Comparison of ENCODE assay signal across 19 cellular contexts in genomic region chr4:80049813-80050534, GRCh38. TPM values are rescaled to one million over a fixed set of nuclear protein-coding genes. Genes with fewer than 3 reads are reported as not detected.
DNase-seq lines count a peak whose midpoint lies in the region; ATAC-seq, FAIRE-seq and TF ChIP-seq lines count a peak whose summit lies in the region.
"Had no signal": no experiment of that assay in that cellular context is flagged by ENCODE, and none has a peak within 500 bp of the region (broad histone marks: within the 10 kb centered on the region; RNA-seq: fewer than 3 reads in every experiment).

No MANE protein-coding gene starts in this region.

- peaks cover 0 to 12% of the 10 kb centered on the region in 2 donors for H3K36me3 ChIP-seq in adrenal gland (replicated peaks in 1 of 2)
- peaks cover 0 to 25% of the 10 kb centered on the region in 2 donors for H3K36me3 ChIP-seq in left lung
- no peaks in the 10 kb centered on the region for H3K36me3 ChIP-seq in skeletal muscle tissue (ENCODE audit: control insufficient read depth in 3 of 3, insufficient read depth in 3 of 3, low read length in 3 of 3)
- no peaks in the 10 kb centered on the region for H3K36me3 ChIP-seq in OCI-LY7 (ENCODE audit: insufficient read depth, low read length)

- no peak for TF ChIP-seq POLR2A in adrenal gland (IDR thresholded peaks at IDR 0.05)

- no peak overlapping the region for H3K4me3 ChIP-seq in adrenal gland
- H3K4me3 ChIP-seq in left lung: no peak overlapping the region
- no peak overlapping the region for H3K4me3 ChIP-seq in skeletal muscle tissue (ENCODE audit: low read length in 3 of 3)
- H3K4me3 ChIP-seq in OCI-LY7 (ENCODE audit: low read depth, low read length, poor library complexity, severe bottlenecking): no peak overlapping the region
- H3K4me3 ChIP-seq: spleen had no signal

- H3K9me2 ChIP-seq in OCI-LY7 (ENCODE audit: insufficient read depth, low read length): no peaks in the 10 kb centered on the region

- H3K27ac ChIP-seq in adrenal gland (peak overlapping the region in 3 of 5 donors; percentile 27 to 49 (median 41)), left lung (no peak overlapping the region), skeletal muscle tissue (ENCODE audit: low read depth, low read length) (peak overlapping the region; percentile 46), OCI-LY7 (ENCODE audit: low read depth, low read length, poor library complexity, severe bottlenecking) (no peak overlapping the region)
- H3K27ac ChIP-seq: brain microvascular endothelial cell, HL-60, parathyroid adenoma, spleen had no signal

- no peak overlapping the region for H3K4me2 ChIP-seq in OCI-LY7 (ENCODE audit: low read length)

- POLR2A ChIA-PET in OCI-LY7 (lab: Charles Lee): interaction anchor here (0.7 kb wide), 1 partner anchor 10 kb away, joined by 4 read pairs; no protein-coding TSS in a partner anchor

- H3K79me2 ChIP-seq in OCI-LY7 (ENCODE audit: insufficient read depth, low read depth, low read length): no peaks in the 10 kb centered on the region
- H3K79me2 ChIP-seq: parathyroid adenoma had no signal

- TF ChIP-seq CTCF in adrenal gland (IDR thresholded peaks at IDR 0.05) (no peak), left lung (IDR thresholded peaks at IDR 0.05) (no peak), OCI-LY7 (conservative IDR thresholded peaks at IDR 0.05; ENCODE audit: low read length) (no peak)

- H3K4me1 ChIP-seq in adrenal gland (replicated peaks in 1 of 2) (peaks cover 15 to 30% of the 10 kb centered on the region in 2 donors), left lung (peaks cover 0 to 9% of the 10 kb centered on the region in 2 donors), skeletal muscle tissue (ENCODE audit: control insufficient read depth in 3 of 3, insufficient read depth in 3 of 3, low read length in 3 of 3) (no peaks in the 10 kb centered on the region), OCI-LY7 (ENCODE audit: insufficient read depth, low read length, poor library complexity, severe bottlenecking) (no peaks in the 10 kb centered on the region)
- H3K4me1 ChIP-seq: parathyroid adenoma had no signal

- H3K27me3 ChIP-seq in adrenal gland: no peaks in the 10 kb centered on the region
- H3K27me3 ChIP-seq in left lung: no peaks in the 10 kb centered on the region
- no peaks in the 10 kb centered on the region for H3K27me3 ChIP-seq in skeletal muscle tissue (ENCODE audit: control insufficient read depth in 3 of 3, insufficient read depth in 3 of 3, low read length in 3 of 3)
- H3K27me3 ChIP-seq: brain microvascular endothelial cell, spleen had no signal

- peak; percentile 18 for FAIRE-seq in GM18507 (lab: Jason Lieb, UNC)

- peak; percentile 62 for ATAC-seq in left lung
- ATAC-seq: activated CD4-positive, alpha-beta T cell treated with anti-CD3 and anti-CD28 coated beads for 36 hours; activated CD8-positive, alpha-beta memory T cell treated with anti-CD3 and anti-CD28 coated beads, Interleukin-2, amount 10 ng/mL, durations not matched to agents 7 days and 5 days had no signal

- DNase-seq in GM18507 (ENCODE audit: extremely low spot score, insufficient read length, low read depth) (no peak), adrenal gland (no peak), left lung (no peak), NCI-H526 (lab: John Stamatoyannopoulos, UW) (no peak), OCI-LY7 (ENCODE audit: low spot score) (no peak), activated gamma-delta T cell treated with Interleukin-2 at 50 U/mL for 16 hours (no peak), H4 (ENCODE audit: low spot score) (no peak)
- DNase-seq: activated CD4-positive, alpha-beta T cell treated with anti-CD3 and anti-CD28 coated beads for 36 hours; activated CD8-positive, alpha-beta memory T cell treated with anti-CD3 and anti-CD28 coated beads, Interleukin-2, amount 10 ng/mL, durations not matched to agents 7 days and 5 days; activated naive CD8-positive, alpha-beta T cell treated with anti-CD3 and anti-CD28 coated beads, Interleukin-2, amount 10 ng/mL, durations not matched to agents 7 days and 5 days; brain microvascular endothelial cell; DND-41; left cardiac atrium; NCI-H187 treated with DMSO at 0.1 percent for 48 hours; NK-92 treated with Interleukin-12 subunit alpha and Interleukin-12 subunit beta, amount 100 ng/mL, for 24 hours; spleen had no signal

- no TSS peak for BruUV-seq in OCI-LY7 (replicated peaks; lab: Mats Ljungman, UMichigan)

- intact Hi-C loops in adrenal gland (cut with DNase I): no loop called here
- intact Hi-C loops in left lung (cut with DNase I): no loop called here
- intact Hi-C loops in OCI-LY7 (cut with micrococcal nuclease; ENCODE audit: unreplicated experiment): no loop called here

- H4K20me1 ChIP-seq in OCI-LY7 (ENCODE audit: insufficient read depth, low read length): no peaks in the 10 kb centered on the region

- H3K9me3 ChIP-seq in adrenal gland (replicated peaks in 1 of 3) (peaks cover 0 to 9% (median 0%) of the 10 kb centered on the region in 3 donors), left lung (no peaks in the 10 kb centered on the region), skeletal muscle tissue (ENCODE audit: control insufficient read depth in 3 of 3, low read length in 3 of 3) (no peaks in the 10 kb centered on the region), OCI-LY7 (ENCODE audit: low read length) (no peaks in the 10 kb centered on the region)
- H3K9me3 ChIP-seq: spleen had no signal

- H2AFZ ChIP-seq in OCI-LY7 (ENCODE audit: low read length): no peak overlapping the region
- H2AFZ ChIP-seq: parathyroid adenoma had no signal

- 62 to 74% (median 69%) methylated on average over 7 of the region's 7 CpGs for WGBS in adrenal gland, 4 donors

- no peak overlapping the region for H3K9ac ChIP-seq in skeletal muscle tissue (ENCODE audit: low read depth in 1 of 3, low read length in 3 of 3)
- H3K9ac ChIP-seq: parathyroid adenoma had no signal

- CTCF ChIA-PET in OCI-LY7 (lab: Charles Lee; ENCODE audit: unreplicated experiment): no interaction called here

RNA-seq across cellular contexts. Expression of gene ANTXR2, which starts 23.1 kb away (rescaled TPM):
- 10 to 100 TPM; 29.2 to 96.6 (median 69.4) TPM for total RNA-seq in adrenal gland
- 10 to 100 TPM in 2 of 3 donors, 1 to 10 TPM in 1; 8.4 to 56.5 (median 10.9) TPM for polyA plus RNA-seq in adrenal gland
- total RNA-seq in left lung: 10 to 100 TPM; 45.6 to 73.3 TPM
- 45.9 TPM for total RNA-seq in skeletal muscle tissue
- total RNA-seq in OCI-LY7 (2014; rRNA removed; shearing (Covaris generic)): not detected in 2 replicates
- not detected in 2 replicates for total RNA-seq in OCI-LY7 (2022)
- total RNA-seq in H4 (2014; rRNA removed; shearing (Covaris generic)): 12.9 and 14.0 TPM in 2 replicates

Comparison
In these comparisons a context has a peak if more than half of its experiments do, and no peak if none do; other contexts are left out.
1. H3K27ac ChIP-seq: peak in adrenal gland (3 of 5) and skeletal muscle tissue (single experiment); none in left lung (0 of 2) and OCI-LY7 (single experiment).
2. RNA of gene ANTXR2, which starts 23.1 kb away (total RNA-seq): 29.2 to 96.6 TPM in adrenal gland, 45.6 to 73.3 TPM in left lung, 45.9 TPM in skeletal muscle tissue (single experiment) and 12.9 to 14.0 TPM in H4; not detected in OCI-LY7; every median in the first group is over 10 times any median in the second.